Comparison of ENCODE assay signal across 22 cellular contexts in genomic region chr16:23485841-23486240, GRCh38.
"Had no signal": no experiment of that assay in that cellular context is flagged by ENCODE, and none has a peak within 500 bp of the region (broad histone marks: within the 10 kb centered on the region; RNA-seq: fewer than 3 reads in every experiment).

No MANE protein-coding gene starts in this region.

- H3K4me3 ChIP-seq: SJSA1, SK-N-MC had no signal

- H3K4me1 ChIP-seq: SJSA1 had no signal

- H3K27ac ChIP-seq: SJSA1, SK-N-MC had no signal

- H3K9me3 ChIP-seq: SJSA1 had no signal

- FAIRE-seq: RCC 7860 had no signal

- DNase-seq: IMR-90, Karpas-422, KG1, MM.1S, NCI-H1092 treated with DMSO at 0.1 percent for 48 hours, NCI-H1436, NCI-H187, NCI-H2029, NCI-H2081 treated with DMSO at 0.1 percent for 48 hours, NCI-H2171, NCI-H226, NCI-H446, NCI-H510A, NCI-H524 treated with DMSO at 0.1 percent for 48 hours, NCI-H69, NCI-H774, Right ventricle myocardium superior, RPMI8226, SIG-M5 had no signal

- H3K27me3 ChIP-seq: SJSA1 had no signal
